17 cellular contexts compared by ENCODE assay signal in the genomic region with DNA sequence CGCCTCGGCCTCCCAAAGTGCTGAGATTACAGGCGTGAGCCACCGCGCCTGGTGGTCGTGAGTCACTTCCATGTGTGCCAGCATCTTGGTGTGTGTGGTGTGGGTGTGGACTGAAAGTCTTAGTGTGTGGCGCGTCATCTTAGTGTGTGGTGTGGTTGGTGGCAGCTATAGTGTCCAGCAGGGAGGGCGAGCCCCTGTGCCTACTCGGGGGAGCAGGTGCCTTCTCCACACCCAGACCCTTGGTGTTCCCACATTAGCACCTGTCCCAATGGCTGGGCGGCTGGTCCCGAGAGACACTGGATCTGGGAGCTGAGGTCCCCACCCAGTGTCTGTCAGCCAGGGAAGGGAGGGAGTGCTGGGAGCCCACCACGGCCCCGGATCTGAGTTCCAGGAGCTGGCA. TPM values are rescaled to one million over a fixed set of nuclear protein-coding genes. Genes with fewer than 3 reads are reported as not detected.
A peak's percentile ranks its signal among the peaks of the same experiment; 100 is the strongest.
DNase-seq lines count a peak whose midpoint lies in the region; ATAC-seq and TF ChIP-seq lines count a peak whose summit lies in the region.
"Had no signal": no experiment of that assay in that cellular context is flagged by ENCODE, and none has a peak within 500 bp of the region (broad histone marks: within the 10 kb centered on the region; RNA-seq: fewer than 3 reads in every experiment).

No MANE protein-coding gene starts in this region.

- H3K9me3 Mint-ChIP-seq in IgD-negative memory B cell, result no peaks in the 10 kb centered on the region
- H3K9me3 Mint-ChIP-seq: activated CD4-positive, alpha-beta T cell treated with anti-CD3 and anti-CD28 coated beads, Interleukin-2, amount 10 ng/mL, durations not matched to agents 24 days and 14 days; CD8-positive, alpha-beta memory T cell; immature natural killer cell; naive thymus-derived CD8-positive, alpha-beta T cell had no signal

- no peak overlapping the region for H2BK120ac ChIP-seq in trophoblast cell (ENCODE audit: insufficient read depth, low read length, poor library complexity)

- H3K4me2 ChIP-seq in trophoblast cell (ENCODE audit: low read length), result no peak overlapping the region

- H3K4me3 Mint-ChIP-seq in IgD-negative memory B cell, result no peak overlapping the region
- H3K4me3 Mint-ChIP-seq: activated CD4-positive, alpha-beta T cell treated with anti-CD3 and anti-CD28 coated beads, Interleukin-2, amount 10 ng/mL, durations not matched to agents 24 days and 14 days; immature natural killer cell; naive thymus-derived CD8-positive, alpha-beta T cell had no signal

- H3K9me3 ChIP-seq in trophoblast cell (ENCODE audit: insufficient read depth, low read depth, low read length) (peaks cover 8% of the 10 kb centered on the region), upper lobe of right lung (no peaks in the 10 kb centered on the region)

- H2AK5ac ChIP-seq in trophoblast cell (ENCODE audit: low read length), result no peak overlapping the region

- no peak overlapping the region for H2BK5ac ChIP-seq in trophoblast cell (ENCODE audit: low read depth, low read length, poor library complexity)

- H4K12ac ChIP-seq in trophoblast cell (ENCODE audit: low read depth, low read length), result no peak overlapping the region

- H3K27ac Mint-ChIP-seq in IgD-negative memory B cell, result peak overlapping the region in 2 of 3 donors; percentile 47 to 64
- H3K27ac Mint-ChIP-seq: activated CD4-positive, alpha-beta T cell treated with anti-CD3 and anti-CD28 coated beads, Interleukin-2, amount 10 ng/mL, durations not matched to agents 24 days and 14 days; immature natural killer cell had no signal

- H3K23ac ChIP-seq in trophoblast cell (ENCODE audit: low read length), result no peak overlapping the region

- H2BK12ac ChIP-seq in trophoblast cell (ENCODE audit: low read length), result no peak overlapping the region

- H3K36me3 Mint-ChIP-seq in IgD-negative memory B cell, result no peaks in the 10 kb centered on the region
- H3K36me3 Mint-ChIP-seq: CD8-positive, alpha-beta memory T cell; immature natural killer cell; naive thymus-derived CD8-positive, alpha-beta T cell had no signal

- no peak overlapping the region for H4K8ac ChIP-seq in trophoblast cell (ENCODE audit: low read depth, low read length)

- no CpG with 5 or more reads among the region's 14 CpGs for WGBS in trophoblast cell (ENCODE audit: extremely low coverage, insufficient coverage, insufficient read length)

- intact Hi-C loops in upper lobe of right lung (cut with DNase I), result loop anchor here (10.0 kb wide), 1 partner anchor 158 kb away; no protein-coding TSS in a partner anchor

- no peak for TF ChIP-seq CTCF in upper lobe of right lung (IDR thresholded peaks at IDR 0.05)

- no peaks in the 10 kb centered on the region for H3K79me1 ChIP-seq in trophoblast cell (ENCODE audit: low read length)

- no peak for ATAC-seq in upper lobe of right lung
- ATAC-seq: naive thymus-derived CD8-positive, alpha-beta T cell had no signal

- H3K27ac ChIP-seq in trophoblast cell (ENCODE audit: low read depth, low read length) (no peak overlapping the region), upper lobe of right lung (no peak overlapping the region)

- no peak overlapping the region for H3K14ac ChIP-seq in trophoblast cell (ENCODE audit: low read length)

- peak; percentile 66 for DNase-seq in activated T-cell treated with anti-CD3 and anti-CD28 coated beads, Interleukin-2, amount 50 U/mL, for 48 hours
- no peak for DNase-seq in activated T-cell treated with anti-CD3 and anti-CD28 coated beads, Interleukin-2, amount 50 U/mL, for 1 hour
- DNase-seq in astrocyte of the hippocampus (ENCODE audit: low read depth, low spot score) (peak; percentile 47), trophoblast cell (peak; percentile 64 to 65), mucosa of gallbladder (ENCODE audit: low spot score) (no peak), GM19240 (ENCODE audit: insufficient read length, low spot score) (no peak), upper lobe of right lung (no peak)
- DNase-seq: activated CD4-positive, alpha-beta T cell treated with anti-CD3 and anti-CD28 coated beads, Interleukin-2, amount 10 ng/mL, durations not matched to agents 24 days and 14 days; CD8-positive, alpha-beta memory T cell; immature natural killer cell; naive thymus-derived CD8-positive, alpha-beta T cell; NCI-H187; NCI-H524; T-helper 9 cell had no signal

- no peaks in the 10 kb centered on the region for H3K4me1 Mint-ChIP-seq in IgD-negative memory B cell
- H3K4me1 Mint-ChIP-seq: CD8-positive, alpha-beta memory T cell; immature natural killer cell had no signal

- H3K27me3 Mint-ChIP-seq in IgD-negative memory B cell, result no peaks in the 10 kb centered on the region
- H3K27me3 Mint-ChIP-seq: activated CD4-positive, alpha-beta T cell treated with anti-CD3 and anti-CD28 coated beads, Interleukin-2, amount 10 ng/mL, durations not matched to agents 24 days and 14 days; CD8-positive, alpha-beta memory T cell; naive thymus-derived CD8-positive, alpha-beta T cell had no signal

- H2AFZ ChIP-seq in trophoblast cell (ENCODE audit: insufficient read depth, low read length, poor library complexity), result no peak overlapping the region

- no peak overlapping the region for H3K18ac ChIP-seq in trophoblast cell (ENCODE audit: low read length)

- H3K79me2 ChIP-seq in trophoblast cell (ENCODE audit: control insufficient read depth, insufficient read depth, low read length, poor library complexity), result no peaks in the 10 kb centered on the region

- H3K4me3 ChIP-seq in trophoblast cell (ENCODE audit: low read depth, low read length), result no peak overlapping the region
- H3K4me3 ChIP-seq in upper lobe of right lung, result no peak overlapping the region
- H3K4me3 ChIP-seq: GM12878, lung had no signal

- no peak overlapping the region for H3K9ac ChIP-seq in trophoblast cell (ENCODE audit: low read length)

- H3K4me1 ChIP-seq in trophoblast cell (ENCODE audit: control insufficient read depth in 1 of 2, insufficient read depth in 2 of 2, low read length in 2 of 2) (no peaks in the 10 kb centered on the region), upper lobe of right lung (no peaks in the 10 kb centered on the region)

- H3K36me3 ChIP-seq in trophoblast cell (ENCODE audit: control insufficient read depth in 1 of 2, insufficient read depth in 2 of 2, low read length in 2 of 2) (no peaks in the 10 kb centered on the region), upper lobe of right lung (no peaks in the 10 kb centered on the region)

- no peaks in the 10 kb centered on the region for H3K27me3 ChIP-seq in trophoblast cell (ENCODE audit: insufficient read depth, low read length)
- peaks cover 14% of the 10 kb centered on the region for H3K27me3 ChIP-seq in upper lobe of right lung

- H3K4ac ChIP-seq in trophoblast cell (ENCODE audit: low read depth, low read length), result no peak overlapping the region

- no peak overlapping the region for H4K91ac ChIP-seq in trophoblast cell (ENCODE audit: low read depth, low read length)

RNA-seq across cellular contexts. Expression of a gene that starts 2.8 kb away (rescaled TPM):
- polyA plus RNA-seq in IgD-negative memory B cell, result not detected
- 0.47 and 0.72 TPM in 2 replicates for polyA plus RNA-seq in trophoblast cell (2013)
- total RNA-seq in mucosa of gallbladder, result 7.9 TPM
- total RNA-seq in upper lobe of right lung, result 3.6 TPM
- polyA plus RNA-seq: immature natural killer cell had no signal

RNA-seq across cellular contexts. Expression of a gene that starts 9.3 kb away (rescaled TPM):
- 74.3 TPM for polyA plus RNA-seq in IgD-negative memory B cell
- 54.3 and 55.1 TPM in 2 replicates for polyA plus RNA-seq in trophoblast cell (2013)
- total RNA-seq in mucosa of gallbladder (68.9 TPM), upper lobe of right lung (52.5 TPM)

RNA-seq across cellular contexts. Expression of a gene that starts 24.7 kb away (rescaled TPM):
- polyA plus RNA-seq in IgD-negative memory B cell, result 10.5 TPM
- 29.9 and 32.2 TPM in 2 replicates for polyA plus RNA-seq in trophoblast cell (2013)
- 86.6 TPM for total RNA-seq in mucosa of gallbladder
- 55.2 TPM for total RNA-seq in upper lobe of right lung

RNA-seq across cellular contexts. Expression of a gene that starts 25.4 kb away (rescaled TPM):
- 21.0 TPM for polyA plus RNA-seq in IgD-negative memory B cell
- 29.8 and 34.5 TPM in 2 replicates for polyA plus RNA-seq in trophoblast cell (2013)
- total RNA-seq in mucosa of gallbladder, result 19.0 TPM
- total RNA-seq in upper lobe of right lung, result 14.2 TPM

RNA-seq across cellular contexts. Expression of a gene that starts 36.5 kb away (rescaled TPM):
- 0.88 TPM for polyA plus RNA-seq in IgD-negative memory B cell
- 2.4 and 3.2 TPM in 2 replicates for polyA plus RNA-seq in trophoblast cell (2013)
- 4.9 TPM for total RNA-seq in mucosa of gallbladder
- 2.6 TPM for total RNA-seq in upper lobe of right lung
- polyA plus RNA-seq: CD8-positive, alpha-beta memory T cell; immature natural killer cell had no signal

Comparison
In these comparisons a context has a peak if more than half of its experiments do, and no peak if none do; other contexts are left out.
1. DNase-seq: peak in activated T-cell treated with anti-CD3 and anti-CD28 coated beads, Interleukin-2, amount 50 U/mL, for 48 hours (2 of 2), astrocyte of the hippocampus (single experiment) and trophoblast cell (2 of 2); none in activated T-cell treated with anti-CD3 and anti-CD28 coated beads, Interleukin-2, amount 50 U/mL, for 1 hour (single experiment), mucosa of gallbladder (single experiment), GM19240 (single experiment) and upper lobe of right lung (single experiment).